ENCODE assay signal across 29 cellular contexts in genomic region chr12:44771485-44771884, GRCh38.
DNase-seq lines count a peak whose midpoint lies in the region; ATAC-seq, FAIRE-seq and TF ChIP-seq lines count a peak whose summit lies in the region.
"Had no signal": no experiment of that assay in that cellular context is flagged by ENCODE, and none has a peak within 500 bp of the region (broad histone marks: within the 10 kb centered on the region; RNA-seq: fewer than 3 reads in every experiment).

No MANE protein-coding gene starts in this region.

- BruUV-seq in A673 (replicated peaks; lab: Mats Ljungman, UMichigan): no TSS peak

- no peaks in the 10 kb centered on the region for H3K4me1 Mint-ChIP-seq in astrocyte (ENCODE audit: low read depth, unreplicated experiment)

- H2AFZ ChIP-seq in astrocyte (ENCODE audit: low read depth, low read length): peak overlapping the region; percentile 58

- ATAC-seq in SK-N-SH treated with all-trans-retinoic acid at 6 μM for 48 hours: no peak
- ATAC-seq: CD8-positive, alpha-beta T cell; GM12878; HepG2 had no signal

- intact Hi-C loops in A673 (cut with micrococcal nuclease; ENCODE audit: unreplicated experiment): no loop called here

- peak overlapping the region; percentile 46 for H3K4me2 ChIP-seq in astrocyte (ENCODE audit: low read length)

- no peaks in the 10 kb centered on the region for H3K27me3 Mint-ChIP-seq in astrocyte (ENCODE audit: low read depth, unreplicated experiment)

- H3K9ac ChIP-seq in HUES64 (ENCODE audit: low read depth, low read length): no peak overlapping the region
- H3K9ac ChIP-seq in astrocyte (ENCODE audit: low read length): no peak overlapping the region
- H3K9ac ChIP-seq in iPS-18a (ENCODE audit: low read length): peak overlapping the region; percentile 13

- H3K4me3 Mint-ChIP-seq in astrocyte (ENCODE audit: unreplicated experiment): no peak overlapping the region
- H3K4me3 Mint-ChIP-seq: CD8-positive, alpha-beta T cell had no signal

- H3K36me3 ChIP-seq in A673 (ENCODE audit: insufficient read depth, low read length, poor library complexity, severe bottlenecking): peaks cover 90% of the 10 kb centered on the region
- H3K36me3 ChIP-seq in HUES64 (ENCODE audit: insufficient read depth, low read length): no peaks in the 10 kb centered on the region; the same call in 1 of the 2 replicates
- no peaks in the 10 kb centered on the region for H3K36me3 ChIP-seq in astrocyte (ENCODE audit: insufficient read depth, low read length)
- peaks cover 4% of the 10 kb centered on the region for H3K36me3 ChIP-seq in iPS-18a (ENCODE audit: control insufficient read depth, low read depth, low read length)
- H3K36me3 ChIP-seq in BE2C: no peaks in the 10 kb centered on the region
- peaks cover 4% of the 10 kb centered on the region for H3K36me3 ChIP-seq in effector memory CD4-positive, alpha-beta T cell (ENCODE audit: control insufficient read depth, insufficient read depth, low read length)
- H3K36me3 ChIP-seq: SJSA1 had no signal

- H3K36me3 Mint-ChIP-seq in astrocyte (ENCODE audit: low read depth, unreplicated experiment): no peaks in the 10 kb centered on the region

- no peaks in the 10 kb centered on the region for H3K9me3 Mint-ChIP-seq in astrocyte (ENCODE audit: unreplicated experiment)
- H3K9me3 Mint-ChIP-seq: CD8-positive, alpha-beta T cell had no signal

- H3K79me2 ChIP-seq in astrocyte (ENCODE audit: insufficient read depth, low read length): no peaks in the 10 kb centered on the region

- H3K27me3 ChIP-seq in A673 (replicated peaks; ENCODE audit: insufficient read depth, low read depth, low read length, poor library complexity): no peaks in the 10 kb centered on the region
- H3K27me3 ChIP-seq in HUES64 (ENCODE audit: insufficient read depth, low read length): no peaks in the 10 kb centered on the region
- H3K27me3 ChIP-seq in astrocyte (ENCODE audit: insufficient read depth, low read length): no peaks in the 10 kb centered on the region
- H3K27me3 ChIP-seq in iPS-18a (ENCODE audit: control insufficient read depth, insufficient read depth, low read length): no peaks in the 10 kb centered on the region
- no peaks in the 10 kb centered on the region for H3K27me3 ChIP-seq in BE2C
- H3K27me3 ChIP-seq in effector memory CD4-positive, alpha-beta T cell (replicated peaks; ENCODE audit: control insufficient read depth, insufficient read depth, low read length, poor library complexity, severe bottlenecking): no peaks in the 10 kb centered on the region
- H3K27me3 ChIP-seq: SJSA1 had no signal

- 71% methylated on average over 5 of the region's 5 CpGs for WGBS in HUES64

- H3K27ac ChIP-seq in A673 (ENCODE audit: low read depth, low read length, poor library complexity, severe bottlenecking) (peak overlapping the region; percentile 14), HUES64 (ENCODE audit: low read depth, low read length) (peak overlapping the region; percentile 5; the same call in 1 of the 2 replicates), astrocyte (ENCODE audit: low read depth, low read length) (no peak overlapping the region), iPS-18a (ENCODE audit: low read length) (no peak overlapping the region)
- H3K27ac ChIP-seq in effector memory CD4-positive, alpha-beta T cell (ENCODE audit: insufficient read depth, low read length, poor library complexity, severe bottlenecking): no peak overlapping the region
- H3K27ac ChIP-seq: SJSA1 had no signal

- CTCF ChIA-PET in A673 (lab: Charles Lee): no interaction called here

- POLR2A ChIA-PET in A673 (lab: Charles Lee; ENCODE audit: low non-redundant PET): no interaction called here

- no peak overlapping the region for H3K4me3 ChIP-seq in A673 (ENCODE audit: low read depth, low read length, poor library complexity, severe bottlenecking)
- no peak overlapping the region for H3K4me3 ChIP-seq in HUES64 (ENCODE audit: low read length)
- H3K4me3 ChIP-seq in astrocyte (ENCODE audit: insufficient read depth, low read depth, low read length): no peak overlapping the region
- peak overlapping the region; percentile 2 for H3K4me3 ChIP-seq in iPS-18a (ENCODE audit: low read length)
- H3K4me3 ChIP-seq in BE2C (ENCODE audit: low read depth, low read length): no peak overlapping the region
- no peak overlapping the region for H3K4me3 ChIP-seq in effector memory CD4-positive, alpha-beta T cell (ENCODE audit: insufficient read depth, low read depth, low read length, poor library complexity, severe bottlenecking)
- H3K4me3 ChIP-seq: GM12878, SJSA1 had no signal

- H4K20me1 ChIP-seq in astrocyte (ENCODE audit: insufficient read depth, low read length): no peaks in the 10 kb centered on the region

- no peaks in the 10 kb centered on the region for H3K9me3 ChIP-seq in A673 (ENCODE audit: low read depth, low read length, poor library complexity, severe bottlenecking)
- H3K9me3 ChIP-seq in HUES64 (ENCODE audit: insufficient read depth, low read depth, low read length): no peaks in the 10 kb centered on the region
- H3K9me3 ChIP-seq in astrocyte (ENCODE audit: insufficient read depth, low read depth, low read length): no peaks in the 10 kb centered on the region
- H3K9me3 ChIP-seq in iPS-18a (ENCODE audit: control insufficient read depth, low read depth, low read length): no peaks in the 10 kb centered on the region
- H3K9me3 ChIP-seq in BE2C: no peaks in the 10 kb centered on the region
- no peaks in the 10 kb centered on the region for H3K9me3 ChIP-seq in effector memory CD4-positive, alpha-beta T cell (ENCODE audit: control insufficient read depth, low read length)
- H3K9me3 ChIP-seq: Caco-2, SJSA1 had no signal

- H3K4me1 ChIP-seq in A673 (ENCODE audit: insufficient read depth, low read length, poor library complexity, severe bottlenecking): peaks cover 48% of the 10 kb centered on the region
- peaks cover 25% of the 10 kb centered on the region for H3K4me1 ChIP-seq in HUES64 (ENCODE audit: insufficient read depth, low read length)
- no peaks in the 10 kb centered on the region for H3K4me1 ChIP-seq in astrocyte (ENCODE audit: insufficient read depth, low read length)
- H3K4me1 ChIP-seq in iPS-18a (ENCODE audit: control insufficient read depth, low read depth, low read length): peaks cover 19% of the 10 kb centered on the region
- H3K4me1 ChIP-seq in BE2C: no peaks in the 10 kb centered on the region
- H3K4me1 ChIP-seq in effector memory CD4-positive, alpha-beta T cell (ENCODE audit: control insufficient read depth, insufficient read depth, low read length, poor library complexity, severe bottlenecking): no peaks in the 10 kb centered on the region
- H3K4me1 ChIP-seq: Caco-2, SJSA1 had no signal

- no peak for TF ChIP-seq CTCF in A673 (conservative IDR thresholded peaks at IDR 0.05; ENCODE audit: low read depth, low read length)
- TF ChIP-seq CTCF in astrocyte (IDR thresholded peaks at IDR 0.05; ENCODE audit: insufficient read depth, low read depth, low read length): no peak
- no peak for TF ChIP-seq CTCF in BE2C (IDR thresholded peaks at IDR 0.05; ENCODE audit: low read depth, low read length)

- no peak for DNase-seq in A673 (ENCODE audit: low spot score)
- peak; percentile 1 for DNase-seq in astrocyte (ENCODE audit: low read depth)
- DNase-seq in BE2C: no peak
- no peak for DNase-seq in effector memory CD4-positive, alpha-beta T cell
- no peak for DNase-seq in AG20443 (ENCODE audit: low spot score)
- DNase-seq: 8988T; C1 segment of cervical spinal cord; Caco-2; CD8-positive, alpha-beta T cell; DMS 273 treated with DMSO at 0.1 percent for 48 hours; DMS79; EL; GDM1; Karpas-422; NCI-H1092; NCI-H1417 treated with DMSO at 0.1 percent for 48 hours; NCI-H1694 treated with DMSO at 0.1 percent for 48 hours; NCI-H2081 treated with DMSO at 0.1 percent for 48 hours; NCI-H2171 treated with DMSO at 0.1 percent for 48 hours; NCI-H345; NCI-H510A treated with DMSO at 0.1 percent for 48 hours; Right ventricle myocardium superior; RPMI8226 had no signal

- no peak for FAIRE-seq in astrocyte (lab: Jason Lieb, UNC)
- FAIRE-seq: GM12878, HepG2 had no signal

- H3K27ac Mint-ChIP-seq in astrocyte (ENCODE audit: unreplicated experiment): no peak overlapping the region
- H3K27ac Mint-ChIP-seq: CD8-positive, alpha-beta T cell had no signal

TF ChIP-seq in SK-N-SH treated with all-trans-retinoic acid at 6 μM for 48 hours, 23 proteins besides CTCF, POLR2A, EP300 and RAD21:
- TF ChIP-seq CSDC2 (CRISPR knock-in tag; IDR thresholded peaks at IDR 0.05) (no peak), TSHZ2 (CRISPR knock-in tag; IDR thresholded peaks at IDR 0.05) (no peak), CREB5 (CRISPR knock-in tag; IDR thresholded peaks at IDR 0.05; ENCODE audit: low read depth) (no peak)

Comparison
In these comparisons a context has a peak if more than half of its experiments do, and no peak if none do; other contexts are left out.
1. H3K27ac ChIP-seq: peak in A673 (single experiment) and HUES64 (single experiment); none in astrocyte (single experiment), iPS-18a (single experiment) and effector memory CD4-positive, alpha-beta T cell (single experiment).